In genomic region chr10:77428776-77429395, GRCh38 we compare ENCODE assay signal across 9 cellular contexts.
DNase-seq lines count a peak whose midpoint lies in the region; ATAC-seq, FAIRE-seq and TF ChIP-seq lines count a peak whose summit lies in the region.
"Had no signal": no experiment of that assay in that cellular context is flagged by ENCODE, and none has a peak within 500 bp of the region (broad histone marks: within the 10 kb centered on the region; RNA-seq: fewer than 3 reads in every experiment).

No MANE protein-coding gene starts in this region.

- H3K9me1 ChIP-seq in endothelial cell of umbilical vein (replicated peaks; ENCODE audit: control insufficient read depth, extremely low read depth, insufficient read depth, low read length): no peaks in the 10 kb centered on the region

- H3K4ac ChIP-seq in neuronal stem cell (ENCODE audit: low read length): no peak overlapping the region

- H3K79me1 ChIP-seq in neuronal stem cell (ENCODE audit: low read depth, low read length): no peaks in the 10 kb centered on the region

- no peak overlapping the region for H2BK120ac ChIP-seq in neuronal stem cell (ENCODE audit: low read depth, low read length)

- no CpG with 5 or more reads among the region's 3 CpGs for WGBS in neuronal stem cell (ENCODE audit: extremely low coverage in 2 of 2, insufficient read length in 2 of 2, insufficient replicate concordance in 1 of 2), 2 donors

- H3K4me1 Mint-ChIP-seq in neural progenitor cell: peaks cover 8% of the 10 kb centered on the region
- H3K4me1 Mint-ChIP-seq: activated naive CD4-positive, alpha-beta T cell treated with anti-CD3 and anti-CD28 coated beads, Interleukin-2, amount 10 ng/mL, durations not matched to agents 7 days and 5 days had no signal

- H2BK15ac ChIP-seq in neuronal stem cell (ENCODE audit: low read length): no peak overlapping the region

- no peaks in the 10 kb centered on the region for H3K4me1 ChIP-seq in DND-41 (ENCODE audit: insufficient read depth, low read length)
- H3K4me1 ChIP-seq in endothelial cell of umbilical vein (ENCODE audit: control insufficient read depth, extremely low read depth, insufficient read depth, low read length): no peaks in the 10 kb centered on the region
- peaks cover 16% of the 10 kb centered on the region for H3K4me1 ChIP-seq in neural progenitor cell
- H3K4me1 ChIP-seq in neuronal stem cell (ENCODE audit: control insufficient read depth in 2 of 2, insufficient read depth in 1 of 2, low read depth in 1 of 2, low read length in 2 of 2): peaks cover 0 to 3% of the 10 kb centered on the region in 2 donors

- DNase-seq in DND-41 (no peak), NCI-H226 (peak; percentile 61), endothelial cell of umbilical vein (ENCODE audit: low read depth, low spot score) (no peak), neural progenitor cell (ENCODE audit: low spot score) (peak; percentile 61), OCI-M2 (lab: John Stamatoyannopoulos, UW; ENCODE audit: unreplicated experiment) (no peak), neuronal stem cell (ENCODE audit: low spot score) (no peak)
- DNase-seq: activated naive CD4-positive, alpha-beta T cell treated with anti-CD3 and anti-CD28 coated beads, Interleukin-2, amount 10 ng/mL, durations not matched to agents 7 days and 5 days had no signal

- intact Hi-C loops in endothelial cell of umbilical vein (cut with micrococcal nuclease): no loop called here

- H2BK5ac ChIP-seq in neuronal stem cell (ENCODE audit: low read length): no peak overlapping the region

- no peak overlapping the region for H3K18ac ChIP-seq in neuronal stem cell (ENCODE audit: low read length)

- H3K9me3 Mint-ChIP-seq in neural progenitor cell: peaks cover 2% of the 10 kb centered on the region
- H3K9me3 Mint-ChIP-seq: activated naive CD4-positive, alpha-beta T cell treated with anti-CD3 and anti-CD28 coated beads, Interleukin-2, amount 10 ng/mL, durations not matched to agents 7 days and 5 days had no signal

- no peak overlapping the region for H2AFZ ChIP-seq in DND-41 (ENCODE audit: low read depth, low read length)
- H2AFZ ChIP-seq in endothelial cell of umbilical vein (ENCODE audit: low read depth, low read length): no peak overlapping the region
- H2AFZ ChIP-seq in neural progenitor cell (replicated peaks): no peak overlapping the region
- H2AFZ ChIP-seq in neuronal stem cell (ENCODE audit: low read length): no peak overlapping the region

- no peak overlapping the region for H3K27ac Mint-ChIP-seq in neural progenitor cell
- H3K27ac Mint-ChIP-seq: activated naive CD4-positive, alpha-beta T cell treated with anti-CD3 and anti-CD28 coated beads, Interleukin-2, amount 10 ng/mL, durations not matched to agents 7 days and 5 days had no signal

- FAIRE-seq in endothelial cell of umbilical vein (lab: Jason Lieb, UNC): no peak

- no peak overlapping the region for H4K91ac ChIP-seq in neuronal stem cell (ENCODE audit: low read depth, low read length, poor library complexity)

- H3K4me3 Mint-ChIP-seq in neural progenitor cell: no peak overlapping the region
- H3K4me3 Mint-ChIP-seq: activated naive CD4-positive, alpha-beta T cell treated with anti-CD3 and anti-CD28 coated beads, Interleukin-2, amount 10 ng/mL, durations not matched to agents 7 days and 5 days had no signal

- no peak overlapping the region for H3K14ac ChIP-seq in neuronal stem cell (ENCODE audit: low read length)

- no peak overlapping the region for H3K4me2 ChIP-seq in DND-41 (ENCODE audit: insufficient read depth, low read length)
- no peak overlapping the region for H3K4me2 ChIP-seq in endothelial cell of umbilical vein (ENCODE audit: insufficient read depth, low read length)
- no peak overlapping the region for H3K4me2 ChIP-seq in neural progenitor cell
- H3K4me2 ChIP-seq in neuronal stem cell (ENCODE audit: insufficient read depth, low read length, poor library complexity, severe bottlenecking): no peak overlapping the region

- peaks cover 3% of the 10 kb centered on the region for H3K27me3 ChIP-seq in DND-41 (ENCODE audit: insufficient read depth, low read length, poor library complexity)
- H3K27me3 ChIP-seq in endothelial cell of umbilical vein (ENCODE audit: control insufficient read depth in 2 of 2, insufficient read depth in 2 of 2, low read length in 2 of 2): no peaks in the 10 kb centered on the region
- H3K27me3 ChIP-seq in neural progenitor cell: no peaks in the 10 kb centered on the region
- no peaks in the 10 kb centered on the region for H3K27me3 ChIP-seq in neuronal stem cell (ENCODE audit: control insufficient read depth in 3 of 3, insufficient read depth in 3 of 3, low read depth in 1 of 3, low read length in 3 of 3)

- no peaks in the 10 kb centered on the region for H3K79me2 ChIP-seq in DND-41 (ENCODE audit: insufficient read depth, low read length)
- no peaks in the 10 kb centered on the region for H3K79me2 ChIP-seq in endothelial cell of umbilical vein (ENCODE audit: control insufficient read depth, insufficient read depth, low read length)
- H3K79me2 ChIP-seq in neural progenitor cell (ENCODE audit: low read depth): no peaks in the 10 kb centered on the region

- BruUV-seq in endothelial cell of umbilical vein (replicated peaks; lab: Mats Ljungman, UMichigan): no TSS peak

- no peak overlapping the region for H4K8ac ChIP-seq in neuronal stem cell (ENCODE audit: low read depth, low read length)

- no peak overlapping the region for H3K23ac ChIP-seq in neuronal stem cell (ENCODE audit: low read depth, low read length, poor library complexity)

- dilution Hi-C loops in endothelial cell of umbilical vein (cut with MboI; ENCODE audit: extremely low pct_ligation_motif_present, low sequenced_read_pairs): no loop called here

- TF ChIP-seq CTCF in DND-41 (IDR thresholded peaks at IDR 0.05; ENCODE audit: borderline replicate concordance, extremely low read depth, low read length, poor library complexity, severe bottlenecking) (peak; percentile 20), endothelial cell of umbilical vein (IDR thresholded peaks at IDR 0.05; ENCODE audit: extremely low read depth in 1 of 2, insufficient read depth in 1 of 2, low read depth in 1 of 2, low read length in 2 of 2) (peak; percentile 15 to 22), neural progenitor cell (IDR thresholded peaks at IDR 0.05) (peak; percentile 68)

- H4K20me1 ChIP-seq in DND-41 (ENCODE audit: insufficient read depth, low read length): no peaks in the 10 kb centered on the region
- no peaks in the 10 kb centered on the region for H4K20me1 ChIP-seq in endothelial cell of umbilical vein (replicated peaks; ENCODE audit: control insufficient read depth, extremely low read depth, insufficient read depth, low read length)
- no peaks in the 10 kb centered on the region for H4K20me1 ChIP-seq in neural progenitor cell (ENCODE audit: low read depth)

- H3K36me3 Mint-ChIP-seq in neural progenitor cell: no peaks in the 10 kb centered on the region
- H3K36me3 Mint-ChIP-seq: activated naive CD4-positive, alpha-beta T cell treated with anti-CD3 and anti-CD28 coated beads, Interleukin-2, amount 10 ng/mL, durations not matched to agents 7 days and 5 days had no signal

- ATAC-seq in DND-41 (ENCODE audit: insufficient read depth, low read depth): no peak
- no peak for ATAC-seq in HG02642 (IDR thresholded peaks at IDR 0.05; ENCODE audit: poor library complexity, unreplicated experiment)
- ATAC-seq in GM18861 (IDR thresholded peaks at IDR 0.05; ENCODE audit: unreplicated experiment): no peak

- peaks cover 10% of the 10 kb centered on the region for H3K27me3 Mint-ChIP-seq in neural progenitor cell (ENCODE audit: insufficient read depth, low read depth)
- H3K27me3 Mint-ChIP-seq: activated naive CD4-positive, alpha-beta T cell treated with anti-CD3 and anti-CD28 coated beads, Interleukin-2, amount 10 ng/mL, durations not matched to agents 7 days and 5 days had no signal

- no peak overlapping the region for H3K4me3 ChIP-seq in DND-41 (ENCODE audit: low read depth in 1 of 2, low read length in 2 of 2)
- no peak overlapping the region for H3K4me3 ChIP-seq in endothelial cell of umbilical vein (replicated peaks in 1 of 3; ENCODE audit: insufficient read depth in 1 of 3, low read depth in 1 of 3, low read length in 3 of 3)
- H3K4me3 ChIP-seq in neural progenitor cell: no peak overlapping the region
- no peak overlapping the region for H3K4me3 ChIP-seq in neuronal stem cell (ENCODE audit: low read length in 2 of 2)

- H2BK12ac ChIP-seq in neuronal stem cell (ENCODE audit: low read length): no peak overlapping the region

- H3F3A ChIP-seq in neural progenitor cell (ENCODE audit: low read depth): peaks cover 5% of the 10 kb centered on the region

- H3K9me3 ChIP-seq in DND-41 (ENCODE audit: insufficient read depth, low read length, severe bottlenecking) (no peaks in the 10 kb centered on the region), endothelial cell of umbilical vein (replicated peaks; ENCODE audit: control insufficient read depth, insufficient read depth, low read length) (no peaks in the 10 kb centered on the region), neural progenitor cell (ENCODE audit: low read depth) (no peaks in the 10 kb centered on the region), neuronal stem cell (replicated peaks in 1 of 2; ENCODE audit: control insufficient read depth in 2 of 2, insufficient read depth in 1 of 2, low read depth in 1 of 2, low read length in 2 of 2) (no peaks in the 10 kb centered on the region)

- H3K9ac ChIP-seq in DND-41 (ENCODE audit: low read depth, low read length) (no peak overlapping the region), endothelial cell of umbilical vein (replicated peaks; ENCODE audit: extremely low read depth, insufficient read depth, low read length) (no peak overlapping the region), neural progenitor cell (no peak overlapping the region), neuronal stem cell (ENCODE audit: low read depth, low read length, poor library complexity) (no peak overlapping the region)

- H3K36me3 ChIP-seq in DND-41 (ENCODE audit: insufficient read depth, low read length): no peaks in the 10 kb centered on the region
- H3K36me3 ChIP-seq in endothelial cell of umbilical vein (ENCODE audit: control insufficient read depth in 2 of 2, extremely low read depth in 1 of 2, insufficient read depth in 2 of 2, low read length in 2 of 2): no peaks in the 10 kb centered on the region
- no peaks in the 10 kb centered on the region for H3K36me3 ChIP-seq in neural progenitor cell
- H3K36me3 ChIP-seq in neuronal stem cell (replicated peaks in 1 of 2; ENCODE audit: control insufficient read depth in 2 of 2, insufficient read depth in 2 of 2, low read length in 2 of 2): no peaks in the 10 kb centered on the region

- H3K27ac ChIP-seq in DND-41 (ENCODE audit: low read length) (no peak overlapping the region), endothelial cell of umbilical vein (ENCODE audit: insufficient read depth, low read depth, low read length) (no peak overlapping the region), neural progenitor cell (no peak overlapping the region), neuronal stem cell (replicated peaks; ENCODE audit: low read length) (no peak overlapping the region)

- CTCF ChIA-PET in endothelial cell of umbilical vein (lab: Charles Lee): interaction anchor here (0.6 to 2.7 kb wide), 9 partner anchors 10 to 254 kb away, joined by 3 to 9 read pairs (median 4); partner anchors contain the start of gene KCNMA1

- no peak overlapping the region for H2AK5ac ChIP-seq in neuronal stem cell (ENCODE audit: low read depth, low read length)

- TF ChIP-seq POLR2A in endothelial cell of umbilical vein (IDR thresholded peaks at IDR 0.05; ENCODE audit: low read depth, low read length): no peak

- POLR2A ChIA-PET in endothelial cell of umbilical vein (lab: Charles Lee): no interaction called here

Comparison
In these comparisons a context has a peak if more than half of its experiments do, and no peak if none do; other contexts are left out.
1. DNase-seq: peak in NCI-H226 (single experiment) and neural progenitor cell (single experiment); none in DND-41 (single experiment), endothelial cell of umbilical vein (single experiment), OCI-M2 (single experiment) and neuronal stem cell (single experiment).
2. Peak in every context shown above with its lines, with median percentiles within 50 percentile points of each other: CTCF ChIP-seq.